Comparison of ENCODE assay signal across 8 cellular contexts in the genomic region with DNA sequence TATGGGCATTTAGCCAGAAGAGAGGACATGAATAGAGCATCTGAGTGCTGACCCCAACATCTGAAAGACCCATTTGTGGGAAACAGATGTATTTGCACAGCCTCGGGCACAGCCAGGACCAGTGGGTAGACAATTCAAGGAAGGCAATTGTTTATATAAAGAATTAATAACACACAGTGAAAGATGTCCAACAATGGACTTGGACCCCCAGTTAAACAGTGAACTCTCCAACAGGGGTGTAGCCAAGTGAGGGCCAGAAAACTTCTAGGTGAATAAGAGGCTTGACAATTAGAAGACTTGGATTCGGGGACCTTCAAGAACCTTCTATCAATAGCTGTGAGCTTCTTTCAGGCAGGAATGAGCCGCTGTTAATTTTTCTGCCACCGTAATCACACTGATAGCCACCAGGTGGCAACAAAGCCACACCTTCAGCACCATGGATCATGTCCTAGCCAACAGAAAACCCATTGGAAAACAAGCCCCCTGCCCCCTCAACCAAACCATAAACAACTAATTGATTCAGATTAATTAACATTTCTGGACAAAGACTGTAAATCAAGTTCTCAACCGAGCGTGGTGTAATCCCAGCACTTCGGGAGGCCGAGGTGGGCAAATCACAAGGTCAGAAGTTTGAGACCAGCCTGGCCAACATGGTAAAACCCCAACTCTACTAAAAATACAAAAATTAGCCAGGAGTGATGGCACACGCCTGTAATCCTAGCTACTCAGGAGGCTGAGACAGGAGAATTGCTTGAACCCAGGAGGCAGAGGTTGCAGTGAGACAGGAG. TPM values are rescaled to one million over a fixed set of nuclear protein-coding genes. Genes with fewer than 3 reads are reported as not detected.
A peak's percentile ranks its signal among the peaks of the same experiment; 100 is the strongest.
DNase-seq lines count a peak whose midpoint lies in the region; ATAC-seq, FAIRE-seq and TF ChIP-seq lines count a peak whose summit lies in the region.

No MANE protein-coding gene starts in this region.

- intact Hi-C loops in colonic mucosa (cut with DNase I): loop anchor here (10.0 kb wide), 1 partner anchor 646 kb away; no protein-coding TSS in a partner anchor
- intact Hi-C loops in right lobe of liver (cut with DNase I): loop anchor here in 1 of 2 donors (5.0 kb wide), 1 partner anchor 633 kb away; no protein-coding TSS in a partner anchor

- H3K4me3 ChIP-seq in A549: no peak overlapping the region
- no peak overlapping the region for H3K4me3 ChIP-seq in colonic mucosa
- H3K4me3 ChIP-seq in right lobe of liver: no peak overlapping the region

- H3K4me3 Mint-ChIP-seq in WTC11: no peak overlapping the region

- peak overlapping the region; percentile 38; the same call in 2 of the 3 replicates for H3K4me2 ChIP-seq in A549

- H3K36me3 Mint-ChIP-seq in WTC11: no peaks in the 10 kb centered on the region

- no peak overlapping the region for H3K9ac ChIP-seq in colonic mucosa (ENCODE audit: low read depth in 2 of 2, low read length in 2 of 2)

- ATAC-seq in A549 (peak; percentile 82 to 85), WTC11 (peak; percentile 79), right lobe of liver (peak; percentile 79 to 86 (median 83)), GM21619 (IDR thresholded peaks at IDR 0.05; ENCODE audit: unreplicated experiment) (no peak)
- peak; percentile 58 for ATAC-seq in stimulated activated naive CD8-positive, alpha-beta T cell treated with anti-CD3 and anti-CD28 coated beads, Interleukin-15, Interleukin-2, amounts not matched to agents 100 U/mL and 50 U/mL, for 24 hours

- TF ChIP-seq RAD21 in A549 (conservative IDR thresholded peaks at IDR 0.05 in 1 of 2, IDR thresholded peaks at IDR 0.05 in 1 of 2): peak; percentile 87 to 88

- H3K4me1 ChIP-seq in A549 (0 out of 3 replicates have a peak, but pooled peaks cover 3% of the 10 kb centered on the region), colonic mucosa (no peaks in the 10 kb centered on the region), right lobe of liver (peaks cover 0 to 13% (median 4%) of the 10 kb centered on the region in 4 donors)

- POLR2A ChIA-PET in A549 (lab: Yijun Ruan, JAX) (interaction anchor here (0.6 to 1.0 kb wide), 2 partner anchors 8 to 9 kb away, joined by 4 to 7 read pairs; no protein-coding TSS in a partner anchor), WTC11 (lab: Charles Lee) (interaction anchor here (0.6 to 1.1 kb wide), 3 partner anchors 8 to 492 kb away, joined by 3 to 6 read pairs (median 3); a partner anchor contains a TSS)

- CTCF ChIA-PET in A549 (lab: Yijun Ruan, JAX): interaction anchor here (0.6 to 3.4 kb wide), 30 partner anchors 8 to 1749 kb away, joined by 3 to 21 read pairs (median 4); a partner anchor contains a TSS
- CTCF ChIA-PET in WTC11 (lab: Charles Lee): interaction anchor here (0.5 to 2.2 kb wide), 42 partner anchors 8 to 1240 kb away, joined by 3 to 19 read pairs (median 4); a partner anchor contains a TSS

- FAIRE-seq in A549 (lab: Jason Lieb, UNC): no peak

- TF ChIP-seq POLR2A in A549 (IDR thresholded peaks at IDR 0.05; ENCODE audit: low read length) (no peak), right lobe of liver (IDR thresholded peaks at IDR 0.05) (no peak)

- no peak overlapping the region for H3K27ac ChIP-seq in A549
- no peak overlapping the region for H3K27ac ChIP-seq in colonic mucosa
- H3K27ac ChIP-seq in right lobe of liver: no peak overlapping the region

- TF ChIP-seq EP300 in A549 (IDR thresholded peaks at IDR 0.05): no peak

- H3K36me3 ChIP-seq in colonic mucosa (no peaks in the 10 kb centered on the region), right lobe of liver (no peaks in the 10 kb centered on the region)

- H3K27me3 ChIP-seq in colonic mucosa (no peaks in the 10 kb centered on the region), right lobe of liver (no peaks in the 10 kb centered on the region)

- H3K27ac Mint-ChIP-seq in WTC11: no peak overlapping the region

- H3K9me3 Mint-ChIP-seq in WTC11: no peaks in the 10 kb centered on the region

- 1% methylated on average over 9 of the region's 9 CpGs for WGBS in A549 (ENCODE audit: missing lambda C conversion rate)
- WGBS in right lobe of liver (ENCODE audit: insufficient coverage, low coverage, low lambda C conversion rate, missing lambda C conversion rate): 21% methylated on average over 8 of the region's 9 CpGs

- peak; percentile 56 to 72 for DNase-seq in A549 (ENCODE audit: low read depth in 1 of 2, low spot score in 1 of 2)
- DNase-seq in NCI-H1694 (lab: John Stamatoyannopoulos, UW): peak; percentile 30
- peak; percentile 42 for DNase-seq in WTC11 (ENCODE audit: low spot score)
- peak; percentile 30 for DNase-seq in colonic mucosa
- peak in 1 of 3 donors; percentile 27 for DNase-seq in right lobe of liver
- DNase-seq in stimulated activated naive CD8-positive, alpha-beta T cell treated with anti-CD3 and anti-CD28 coated beads, Interleukin-15, Interleukin-2, amounts not matched to agents 100 U/mL and 50 U/mL, for 24 hours: peak; percentile 39

- TF ChIP-seq CTCF in A549 (IDR thresholded peaks at IDR 0.05) (peak; percentile 83), GM12872 (IDR thresholded peaks at IDR 0.05; ENCODE audit: insufficient read depth, low read depth, low read length) (peak; percentile 81), WTC11 (IDR thresholded peaks at IDR 0.05) (peak; percentile 43; the same call in 1 of the 2 replicates), colonic mucosa (IDR thresholded peaks at IDR 0.05) (peak; percentile 63), right lobe of liver (IDR thresholded peaks at IDR 0.05) (peak; percentile 69 to 78 (median 72))

- no peaks in the 10 kb centered on the region for H3K9me3 ChIP-seq in A549
- H3K9me3 ChIP-seq in colonic mucosa: no peaks in the 10 kb centered on the region
- H3K9me3 ChIP-seq in right lobe of liver: no peaks in the 10 kb centered on the region

- no peaks in the 10 kb centered on the region for H3K4me1 Mint-ChIP-seq in WTC11

- H3K27me3 Mint-ChIP-seq in WTC11 (ENCODE audit: low read depth): no peaks in the 10 kb centered on the region; the same call in 1 of the 2 replicates

TF ChIP-seq in A549, 52 proteins besides CTCF, POLR2A, EP300 and RAD21:
- TF ChIP-seq SMC3 (IDR thresholded peaks at IDR 0.05): peak; percentile 56; the same call in 2 of the 3 replicates
- TF ChIP-seq MAFK (IDR thresholded peaks at IDR 0.05; ENCODE audit: partially characterized antibody): no peak
- TF ChIP-seq RCOR1 (IDR thresholded peaks at IDR 0.05; ENCODE audit: low read depth, low read length): no peak
- TF ChIP-seq, protein P1, sequence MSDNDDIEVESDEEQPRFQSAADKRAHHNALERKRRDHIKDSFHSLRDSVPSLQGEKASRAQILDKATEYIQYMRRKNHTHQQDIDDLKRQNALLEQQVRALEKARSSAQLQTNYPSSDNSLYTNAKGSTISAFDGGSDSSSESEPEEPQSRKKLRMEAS (IDR thresholded peaks at IDR 0.05): no peak
- TF ChIP-seq CHD4 (IDR thresholded peaks at IDR 0.05; ENCODE audit: borderline replicate concordance): no peak
- TF ChIP-seq CHD2 (IDR thresholded peaks at IDR 0.05; ENCODE audit: low read length, partially characterized antibody): no peak

TF ChIP-seq in WTC11, 78 proteins besides CTCF, POLR2A, EP300 and RAD21:
- TF ChIP-seq, protein P2, sequence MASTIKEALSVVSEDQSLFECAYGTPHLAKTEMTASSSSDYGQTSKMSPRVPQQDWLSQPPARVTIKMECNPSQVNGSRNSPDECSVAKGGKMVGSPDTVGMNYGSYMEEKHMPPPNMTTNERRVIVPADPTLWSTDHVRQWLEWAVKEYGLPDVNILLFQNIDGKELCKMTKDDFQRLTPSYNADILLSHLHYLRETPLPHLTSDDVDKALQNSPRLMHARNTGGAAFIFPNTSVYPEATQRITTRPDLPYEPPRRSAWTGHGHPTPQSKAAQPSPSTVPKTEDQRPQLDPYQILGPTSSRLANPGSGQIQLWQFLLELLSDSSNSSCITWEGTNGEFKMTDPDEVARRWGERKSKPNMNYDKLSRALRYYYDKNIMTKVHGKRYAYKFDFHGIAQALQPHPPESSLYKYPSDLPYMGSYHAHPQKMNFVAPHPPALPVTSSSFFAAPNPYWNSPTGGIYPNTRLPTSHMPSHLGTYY (CRISPR knock-in tag; IDR thresholded peaks at IDR 0.05): no peak
- no peak for TF ChIP-seq GABPB1 (CRISPR knock-in tag; IDR thresholded peaks at IDR 0.05)
- no peak for TF ChIP-seq NFE2L1 (CRISPR knock-in tag; IDR thresholded peaks at IDR 0.05)
- no peak for TF ChIP-seq CREM (CRISPR knock-in tag; IDR thresholded peaks at IDR 0.05)
- TF ChIP-seq ZBTB21 (CRISPR knock-in tag; IDR thresholded peaks at IDR 0.05; ENCODE audit: borderline replicate concordance): no peak
- TF ChIP-seq, protein P3, sequence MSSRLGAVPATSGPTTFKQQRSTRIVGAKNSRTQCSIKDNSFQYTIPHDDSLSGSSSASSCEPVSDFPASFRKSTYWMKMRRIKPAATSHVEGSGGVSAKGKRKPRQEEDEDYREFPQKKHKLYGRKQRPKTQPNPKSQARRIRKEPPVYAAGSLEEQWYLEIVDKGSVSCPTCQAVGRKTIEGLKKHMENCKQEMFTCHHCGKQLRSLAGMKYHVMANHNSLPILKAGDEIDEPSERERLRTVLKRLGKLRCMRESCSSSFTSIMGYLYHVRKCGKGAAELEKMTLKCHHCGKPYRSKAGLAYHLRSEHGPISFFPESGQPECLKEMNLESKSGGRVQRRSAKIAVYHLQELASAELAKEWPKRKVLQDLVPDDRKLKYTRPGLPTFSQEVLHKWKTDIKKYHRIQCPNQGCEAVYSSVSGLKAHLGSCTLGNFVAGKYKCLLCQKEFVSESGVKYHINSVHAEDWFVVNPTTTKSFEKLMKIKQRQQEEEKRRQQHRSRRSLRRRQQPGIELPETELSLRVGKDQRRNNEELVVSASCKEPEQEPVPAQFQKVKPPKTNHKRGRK (CRISPR knock-in tag; IDR thresholded peaks at IDR 0.05; ENCODE audit: borderline replicate concordance): no peak
- TF ChIP-seq RELA (CRISPR knock-in tag; IDR thresholded peaks at IDR 0.05; ENCODE audit: borderline replicate concordance): no peak
- no peak for TF ChIP-seq TCF7 (CRISPR knock-in tag; IDR thresholded peaks at IDR 0.05; ENCODE audit: low read depth)

RNA-seq across cellular contexts. Expression of a gene that starts 8.8 kb away (rescaled TPM):
- polyA plus RNA-seq in A549 (2011; rRNA removed): 134 and 145 TPM in 2 replicates
- 60.7 and 69.2 TPM in 2 replicates for polyA plus RNA-seq in A549 (2012; cell fraction: cytosol; rRNA removed)
- 76.8 and 121 TPM in 2 replicates for polyA plus RNA-seq in A549 (2012; cell fraction: nucleus; rRNA removed)
- polyA plus RNA-seq in A549 (2017; fragmentation: RNase III; extraction: RNeasy Plus Mini Kit Qiagen cat#74134 plus additional on column Dnase treatment): 99.3 to 113 TPM (median 105 TPM) in 3 replicates
- 82.7 and 84.3 TPM in 2 replicates for polyA minus RNA-seq in A549 (2011; rRNA and poly(A)+ RNA removed)
- total RNA-seq in WTC11 (2021): 107 to 141 TPM (median 139 TPM) in 3 replicates
- total RNA-seq in colonic mucosa: 100 to 1,000 TPM; 101 to 147 TPM
- total RNA-seq in right lobe of liver: 100 to 1,000 TPM in 1 of 6 experiments, 10 to 100 TPM in 5; 35.1 to 111 (median 76.8) TPM

RNA-seq across cellular contexts. Expression of a gene that starts 58.6 kb away (rescaled TPM):
- polyA plus RNA-seq in A549 (2011; rRNA removed): 2.5 and 3.6 TPM in 2 replicates
- 2.3 and 2.6 TPM in 2 replicates for polyA plus RNA-seq in A549 (2012; cell fraction: cytosol; rRNA removed)
- polyA plus RNA-seq in A549 (2012; cell fraction: nucleus; rRNA removed): 21.1 and 23.1 TPM in 2 replicates
- polyA plus RNA-seq in A549 (2017; fragmentation: RNase III; extraction: RNeasy Plus Mini Kit Qiagen cat#74134 plus additional on column Dnase treatment): 2.8 to 3.8 TPM (median 3.7 TPM) in 3 replicates
- polyA minus RNA-seq in A549 (2011; rRNA and poly(A)+ RNA removed): 3.9 and 4.5 TPM in 2 replicates
- total RNA-seq in WTC11 (2021): 28.3 to 28.7 TPM (median 28.3 TPM) in 3 replicates
- total RNA-seq in colonic mucosa: 1 to 10 TPM; 4.5 to 8.8 TPM
- total RNA-seq in right lobe of liver: 1 to 10 TPM; 1.2 to 3.2 (median 2.4) TPM
